17 cellular contexts compared by ENCODE assay signal in genomic region chr6:41736800-41737555, GRCh38. TPM values are rescaled to one million over a fixed set of nuclear protein-coding genes. Genes with fewer than 3 reads are reported as not detected.
DNase-seq lines count a peak whose midpoint lies in the region; ATAC-seq and TF ChIP-seq lines count a peak whose summit lies in the region.
"Had no signal": no experiment of that assay in that cellular context is flagged by ENCODE, and none has a peak within 500 bp of the region (broad histone marks: within the 10 kb centered on the region; RNA-seq: fewer than 3 reads in every experiment).

No MANE protein-coding gene starts in this region.

- no peak for TF ChIP-seq POLR2A in spleen (IDR thresholded peaks at IDR 0.05)

- H3K27me3 Mint-ChIP-seq in activated naive CD8-positive, alpha-beta T cell treated with anti-CD3 and anti-CD28 coated beads for 36 hours: no peaks in the 10 kb centered on the region
- H3K27me3 Mint-ChIP-seq in activated naive CD8-positive, alpha-beta T cell treated with anti-CD3 and anti-CD28 coated beads, Interleukin-2, amount 50 U/mL, for 24 hours: no peaks in the 10 kb centered on the region
- no peaks in the 10 kb centered on the region for H3K27me3 Mint-ChIP-seq in activated CD4-positive, alpha-beta T cell treated with anti-CD3 and anti-CD28 coated beads for 36 hours

- TF ChIP-seq CTCF in lower lobe of right lung (IDR thresholded peaks at IDR 0.05): no peak
- TF ChIP-seq CTCF in spleen (IDR thresholded peaks at IDR 0.05 in 8 of 11, conservative IDR thresholded peaks at IDR 0.05 in 3 of 11): no peak

- ATAC-seq in activated naive CD8-positive, alpha-beta T cell treated with anti-CD3 and anti-CD28 coated beads, Interleukin-2, amount 50 U/mL, for 24 hours: no peak
- ATAC-seq in lower lobe of right lung: no peak
- no peak for ATAC-seq in activated CD4-positive, alpha-beta T cell treated with anti-CD3 and anti-CD28 coated beads for 36 hours

- H3K27ac Mint-ChIP-seq in activated naive CD8-positive, alpha-beta T cell treated with anti-CD3 and anti-CD28 coated beads for 36 hours: peak overlapping the region; percentile 34
- H3K27ac Mint-ChIP-seq in activated naive CD8-positive, alpha-beta T cell treated with anti-CD3 and anti-CD28 coated beads, Interleukin-2, amount 50 U/mL, for 24 hours: no peak overlapping the region
- no peak overlapping the region for H3K27ac Mint-ChIP-seq in activated CD4-positive, alpha-beta T cell treated with anti-CD3 and anti-CD28 coated beads for 36 hours
- H3K27ac Mint-ChIP-seq: CD14-positive monocyte had no signal

- H3K36me3 Mint-ChIP-seq in activated naive CD8-positive, alpha-beta T cell treated with anti-CD3 and anti-CD28 coated beads for 36 hours: no peaks in the 10 kb centered on the region
- H3K36me3 Mint-ChIP-seq in activated naive CD8-positive, alpha-beta T cell treated with anti-CD3 and anti-CD28 coated beads, Interleukin-2, amount 50 U/mL, for 24 hours (ENCODE audit: low read depth): no peaks in the 10 kb centered on the region
- no peaks in the 10 kb centered on the region for H3K36me3 Mint-ChIP-seq in activated CD4-positive, alpha-beta T cell treated with anti-CD3 and anti-CD28 coated beads for 36 hours (ENCODE audit: low read depth)

- H3K9me3 Mint-ChIP-seq in activated naive CD8-positive, alpha-beta T cell treated with anti-CD3 and anti-CD28 coated beads for 36 hours: no peaks in the 10 kb centered on the region
- no peaks in the 10 kb centered on the region for H3K9me3 Mint-ChIP-seq in activated naive CD8-positive, alpha-beta T cell treated with anti-CD3 and anti-CD28 coated beads, Interleukin-2, amount 50 U/mL, for 24 hours
- no peaks in the 10 kb centered on the region for H3K9me3 Mint-ChIP-seq in activated CD4-positive, alpha-beta T cell treated with anti-CD3 and anti-CD28 coated beads for 36 hours (ENCODE audit: low read depth)

- POLR2A ChIA-PET in activated CD4-positive, alpha-beta T cell treated with anti-CD3 and anti-CD28 coated beads for 36 hours (lab: Charles Lee): no interaction called here

- H3K4me3 Mint-ChIP-seq in activated naive CD8-positive, alpha-beta T cell treated with anti-CD3 and anti-CD28 coated beads for 36 hours: no peak overlapping the region
- H3K4me3 Mint-ChIP-seq in activated naive CD8-positive, alpha-beta T cell treated with anti-CD3 and anti-CD28 coated beads, Interleukin-2, amount 50 U/mL, for 24 hours: no peak overlapping the region
- no peak overlapping the region for H3K4me3 Mint-ChIP-seq in activated CD4-positive, alpha-beta T cell treated with anti-CD3 and anti-CD28 coated beads for 36 hours
- H3K4me3 Mint-ChIP-seq: CD14-positive monocyte had no signal

- H3K27ac ChIP-seq in lower lobe of right lung (no peak overlapping the region), spleen (no peak overlapping the region)
- H3K27ac ChIP-seq: SJSA1 had no signal

- CTCF ChIA-PET in activated CD4-positive, alpha-beta T cell treated with anti-CD3 and anti-CD28 coated beads for 36 hours (lab: Charles Lee): no interaction called here

- WGBS in spleen, 5 donors: 89 to 94% (median 92%) methylated on average over 13 of the region's 13 CpGs

- H3K36me3 ChIP-seq in lower lobe of right lung (no peaks in the 10 kb centered on the region), spleen (no peaks in the 10 kb centered on the region)
- H3K36me3 ChIP-seq: HAP-1, Peyer's patch, SJSA1 had no signal

- H3K4me1 ChIP-seq in lower lobe of right lung (peaks cover 24% of the 10 kb centered on the region), spleen (peaks cover 12 to 39% (median 28%) of the 10 kb centered on the region in 6 donors)

- peaks cover 11% of the 10 kb centered on the region for H3K4me1 Mint-ChIP-seq in activated naive CD8-positive, alpha-beta T cell treated with anti-CD3 and anti-CD28 coated beads for 36 hours
- peaks cover 20% of the 10 kb centered on the region for H3K4me1 Mint-ChIP-seq in activated naive CD8-positive, alpha-beta T cell treated with anti-CD3 and anti-CD28 coated beads, Interleukin-2, amount 50 U/mL, for 24 hours
- H3K4me1 Mint-ChIP-seq in activated CD4-positive, alpha-beta T cell treated with anti-CD3 and anti-CD28 coated beads for 36 hours: peaks cover 20% of the 10 kb centered on the region

- H3K27me3 ChIP-seq in lower lobe of right lung (ENCODE audit: low read depth) (no peaks in the 10 kb centered on the region), spleen (replicated peaks in 1 of 7) (no peaks in the 10 kb centered on the region)
- H3K27me3 ChIP-seq: Peyer's patch, SJSA1 had no signal

- intact Hi-C loops in lower lobe of right lung (cut with DNase I) (no loop called here), spleen (cut with DNase I; ENCODE audit: low total_unique reads) (loop anchor here (10.0 kb wide), 1 partner anchor 52 kb away; no protein-coding TSS in a partner anchor)
- intact Hi-C loops in activated CD4-positive, alpha-beta T cell treated with anti-CD3 and anti-CD28 coated beads for 36 hours (cut with DNase I, micrococcal nuclease): no loop called here

- H3K9me3 ChIP-seq in lower lobe of right lung: no peaks in the 10 kb centered on the region
- H3K9me3 ChIP-seq in spleen: no peaks in the 10 kb centered on the region
- H3K9me3 ChIP-seq: HAP-1, Peyer's patch, SJSA1 had no signal

- DNase-seq in activated naive CD8-positive, alpha-beta T cell treated with anti-CD3 and anti-CD28 coated beads for 36 hours: no peak
- no peak for DNase-seq in activated naive CD8-positive, alpha-beta T cell treated with anti-CD3 and anti-CD28 coated beads, Interleukin-2, amount 50 U/mL, for 24 hours
- DNase-seq in lower lobe of right lung: peak; percentile 42
- peak; percentile 79 for DNase-seq in spleen
- no peak for DNase-seq in activated CD4-positive, alpha-beta T cell treated with anti-CD3 and anti-CD28 coated beads for 36 hours
- no peak for DNase-seq in activated naive CD4-positive, alpha-beta T cell treated with Interleukin-2 at 50 U/mL for 16 hours
- DNase-seq: DMS 273 treated with DMSO at 0.1 percent for 48 hours, DND-41, NCI-H1092 treated with DMSO at 0.1 percent for 48 hours, NCI-H2081 treated with DMSO at 0.1 percent for 48 hours, NCI-H446 treated with DMSO at 0.1 percent for 48 hours, Peyer's patch had no signal

- H3K4me3 ChIP-seq in lower lobe of right lung (no peak overlapping the region), spleen (no peak overlapping the region)
- H3K4me3 ChIP-seq: HAP-1, Peyer's patch, SJSA1 had no signal

RNA-seq across cellular contexts. Expression of gene TFEB, which starts 1.6 kb away (rescaled TPM):
- 10 to 100 TPM in 1 of 2 experiments, 1 to 10 TPM in 1; 9.3 to 11.5 TPM for total RNA-seq in activated naive CD8-positive, alpha-beta T cell treated with anti-CD3 and anti-CD28 coated beads for 36 hours
- total RNA-seq in lower lobe of right lung (36.5 TPM), spleen (10 to 100 TPM; 55.9 to 80.8 (median 75.3) TPM)
- 100 to 1,000 TPM in 1 of 3 donors, 10 to 100 TPM in 2; 83.5 to 150 (median 97.4) TPM for polyA plus RNA-seq in spleen
- 1 to 10 TPM; 8.5 to 9.2 TPM for total RNA-seq in activated CD4-positive, alpha-beta T cell treated with anti-CD3 and anti-CD28 coated beads for 36 hours

RNA-seq across cellular contexts. Expression of gene PGC, which starts 10.2 kb away (rescaled TPM):
- not detected for total RNA-seq in activated naive CD8-positive, alpha-beta T cell treated with anti-CD3 and anti-CD28 coated beads for 36 hours
- total RNA-seq in lower lobe of right lung (947 TPM), spleen (not detected)
- polyA plus RNA-seq in spleen: under 1 TPM; 0.26 to 0.74 (median 0.48) TPM
- total RNA-seq in activated CD4-positive, alpha-beta T cell treated with anti-CD3 and anti-CD28 coated beads for 36 hours: not detected
- total RNA-seq: G401, Peyer's patch, SJSA1 had no signal
- polyA plus RNA-seq: AG04450, CD14-positive monocyte had no signal

RNA-seq across cellular contexts. Expression of gene FRS3, which starts 42.7 kb away (rescaled TPM):
- 1 to 10 TPM; 3.1 to 5.2 TPM for total RNA-seq in activated naive CD8-positive, alpha-beta T cell treated with anti-CD3 and anti-CD28 coated beads for 36 hours
- total RNA-seq in lower lobe of right lung (5.9 TPM), spleen (1 to 10 TPM; 3.7 to 7.3 (median 6.3) TPM)
- polyA plus RNA-seq in spleen: 1 to 10 TPM; 2.6 to 6.2 (median 4.8) TPM
- total RNA-seq in activated CD4-positive, alpha-beta T cell treated with anti-CD3 and anti-CD28 coated beads for 36 hours: 1 to 10 TPM; 4.8 to 5.6 TPM

RNA-seq across cellular contexts. Expression of gene PRICKLE4, which starts 43.6 kb away (rescaled TPM):
- total RNA-seq in activated naive CD8-positive, alpha-beta T cell treated with anti-CD3 and anti-CD28 coated beads for 36 hours: not detected
- total RNA-seq in lower lobe of right lung: 12.1 TPM
- 10 to 100 TPM in 5 of 7 donors, 1 to 10 TPM in 2; 5.4 to 32.8 (median 14.2) TPM for total RNA-seq in spleen
- polyA plus RNA-seq in spleen: 1 to 10 TPM in 1 of 3 donors, under 1 TPM in 2; 0.41 to 5.3 (median 0.61) TPM
- not detected for total RNA-seq in activated CD4-positive, alpha-beta T cell treated with anti-CD3 and anti-CD28 coated beads for 36 hours
- total RNA-seq: G401, SJSA1 had no signal
- polyA plus RNA-seq: AG04450, CD14-positive monocyte had no signal

RNA-seq across cellular contexts. Expression of gene TOMM6, which starts 50.5 kb away (rescaled TPM):
- total RNA-seq in activated naive CD8-positive, alpha-beta T cell treated with anti-CD3 and anti-CD28 coated beads for 36 hours: 100 to 1,000 TPM; 423 to 429 TPM
- total RNA-seq in lower lobe of right lung (134 TPM), spleen (100 to 1,000 TPM; 110 to 152 (median 135) TPM)
- 100 to 1,000 TPM; 376 to 439 (median 430) TPM for polyA plus RNA-seq in spleen
- 100 to 1,000 TPM; 282 to 345 TPM for total RNA-seq in activated CD4-positive, alpha-beta T cell treated with anti-CD3 and anti-CD28 coated beads for 36 hours

Comparison
In these comparisons a context has a peak if more than half of its experiments do, and no peak if none do; other contexts are left out.
1. DNase-seq: peak in lower lobe of right lung (single experiment) and spleen (single experiment); none in activated naive CD8-positive, alpha-beta T cell treated with anti-CD3 and anti-CD28 coated beads for 36 hours (single experiment), activated naive CD8-positive, alpha-beta T cell treated with anti-CD3 and anti-CD28 coated beads, Interleukin-2, amount 50 U/mL, for 24 hours (single experiment), activated CD4-positive, alpha-beta T cell treated with anti-CD3 and anti-CD28 coated beads for 36 hours (single experiment) and activated naive CD4-positive, alpha-beta T cell treated with Interleukin-2 at 50 U/mL for 16 hours (single experiment).
2. RNA of gene PGC, which starts 10.2 kb away (total RNA-seq): 947 TPM in lower lobe of right lung (single experiment); not detected in activated naive CD8-positive, alpha-beta T cell treated with anti-CD3 and anti-CD28 coated beads for 36 hours, not detected in spleen and not detected in activated CD4-positive, alpha-beta T cell treated with anti-CD3 and anti-CD28 coated beads for 36 hours; every median in the first group is over 100 times any median in the second.